Comparison of ENCODE assay signal across 21 cellular contexts in the genomic region with DNA sequence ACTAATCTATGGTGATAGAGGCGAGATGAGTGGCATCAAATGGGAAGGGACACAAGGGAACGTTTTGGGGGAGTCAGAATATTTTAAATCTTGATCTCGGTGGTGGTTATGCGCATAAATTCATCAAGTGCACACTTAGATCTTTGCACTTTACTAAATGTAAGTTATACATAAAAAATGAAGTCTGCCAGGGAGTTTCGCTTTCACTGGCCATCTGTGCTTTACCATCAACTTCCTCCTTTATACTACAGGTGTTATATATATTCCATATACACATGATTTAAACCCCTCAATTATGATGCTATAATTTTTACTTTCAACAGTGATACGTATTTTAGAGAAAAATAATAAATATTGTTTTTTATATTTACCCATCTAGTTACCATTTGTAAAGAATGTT.
DNase-seq lines count a peak whose midpoint lies in the region; ATAC-seq and TF ChIP-seq lines count a peak whose summit lies in the region.
"Had no signal": no experiment of that assay in that cellular context is flagged by ENCODE, and none has a peak within 500 bp of the region (broad histone marks: within the 10 kb centered on the region; RNA-seq: fewer than 3 reads in every experiment).

No MANE protein-coding gene starts in this region.

- CTCF ChIA-PET in WTC11 (lab: Charles Lee) = no interaction called here
- CTCF ChIA-PET in activated CD4-positive, alpha-beta memory T cell treated with anti-CD3 and anti-CD28 coated beads, Interleukin-2, amount 10 ng/mL, durations not matched to agents 7 days and 5 days (lab: Charles Lee) = interaction anchor here (1.6 kb wide), 1 partner anchor 32 kb away, joined by 4 read pairs; no protein-coding TSS in a partner anchor

- H3K4me2 ChIP-seq in DOHH2 (ENCODE audit: low read length) (peak overlapping the region; percentile 86), SU-DHL-6 (ENCODE audit: low read depth, low read length, poor library complexity, severe bottlenecking) (peak overlapping the region; percentile 97)
- H3K4me2 ChIP-seq: SK-N-SH had no signal

- H4K20me1 ChIP-seq in DOHH2 (ENCODE audit: control insufficient read depth, insufficient read depth, low read depth, low read length) (no peaks in the 10 kb centered on the region), SU-DHL-6 (ENCODE audit: low read depth, low read length) (no peaks in the 10 kb centered on the region)

- POLR2A ChIA-PET in WTC11 (lab: Charles Lee) = no interaction called here
- POLR2A ChIA-PET in activated CD4-positive, alpha-beta memory T cell treated with anti-CD3 and anti-CD28 coated beads, Interleukin-2, amount 10 ng/mL, durations not matched to agents 7 days and 5 days (lab: Charles Lee) = no interaction called here

- TF ChIP-seq CTCF in DOHH2 (IDR thresholded peaks at IDR 0.05; ENCODE audit: low read depth, low read length, poor library complexity, severe bottlenecking) = no peak
- no peak for TF ChIP-seq CTCF in SU-DHL-6 (IDR thresholded peaks at IDR 0.05; ENCODE audit: insufficient read depth, low read length, poor library complexity, severe bottlenecking)
- TF ChIP-seq CTCF in WTC11 (IDR thresholded peaks at IDR 0.05) = no peak

- H3K27ac Mint-ChIP-seq in WTC11 = no peak overlapping the region
- H3K27ac Mint-ChIP-seq in activated CD4-positive, alpha-beta memory T cell treated with anti-CD3 and anti-CD28 coated beads, Interleukin-2, amount 10 ng/mL, durations not matched to agents 7 days and 5 days = no peak overlapping the region
- H3K27ac Mint-ChIP-seq: activated T-helper 2 cell treated with anti-CD3 and anti-CD28 coated beads, Interferon-gamma antibody, Interleukin-2, Interleukin-4, amounts not matched to agents 10 μg/mL and 5 μg/mL and 100 μg/mL, durations not matched to agents 14 hours and 24 hours and 36 hours; CD4-positive, alpha-beta memory T cell; H9; stimulated activated naive CD8-positive, alpha-beta T cell treated with anti-CD3 and anti-CD28 coated beads, Interleukin-15, amount 100 ng/mL, for 72 hours had no signal

- H3K4me3 ChIP-seq in DOHH2 (ENCODE audit: low read length) (peak overlapping the region; percentile 79), SU-DHL-6 (ENCODE audit: insufficient read depth, low read length, poor library complexity, severe bottlenecking) (peak overlapping the region; percentile 43)
- H3K4me3 ChIP-seq: uterus had no signal

- no peaks in the 10 kb centered on the region for H3K9me3 Mint-ChIP-seq in WTC11
- no peaks in the 10 kb centered on the region for H3K9me3 Mint-ChIP-seq in activated CD4-positive, alpha-beta memory T cell treated with anti-CD3 and anti-CD28 coated beads, Interleukin-2, amount 10 ng/mL, durations not matched to agents 7 days and 5 days
- H3K9me3 Mint-ChIP-seq: activated T-helper 2 cell treated with anti-CD3 and anti-CD28 coated beads, Interferon-gamma antibody, Interleukin-2, Interleukin-4, amounts not matched to agents 10 μg/mL and 5 μg/mL and 100 μg/mL, durations not matched to agents 14 hours and 24 hours and 36 hours; CD4-positive, alpha-beta memory T cell; central memory CD8-positive, alpha-beta T cell; H9; stimulated activated naive CD8-positive, alpha-beta T cell treated with anti-CD3 and anti-CD28 coated beads, Interleukin-15, amount 100 ng/mL, for 72 hours had no signal

- peaks cover 97% of the 10 kb centered on the region for H3K4me1 ChIP-seq in DOHH2 (ENCODE audit: control insufficient read depth, low read length)
- H3K4me1 ChIP-seq: uterus had no signal

- H3K9me3 ChIP-seq in DOHH2 (ENCODE audit: control insufficient read depth, insufficient read depth, low read length) = no peaks in the 10 kb centered on the region
- H3K9me3 ChIP-seq in SU-DHL-6 (ENCODE audit: insufficient read depth, low read length) = no peaks in the 10 kb centered on the region
- H3K9me3 ChIP-seq: SK-N-SH, uterus had no signal

- peaks cover 5% of the 10 kb centered on the region; the same call in 1 of the 2 replicates for H3K36me3 ChIP-seq in DOHH2 (ENCODE audit: control insufficient read depth, low read length)
- no peaks in the 10 kb centered on the region for H3K36me3 ChIP-seq in SU-DHL-6 (ENCODE audit: low read length)
- H3K36me3 ChIP-seq: uterus had no signal

- no peaks in the 10 kb centered on the region for H3K27me3 Mint-ChIP-seq in WTC11 (ENCODE audit: low read depth)
- H3K27me3 Mint-ChIP-seq in activated CD4-positive, alpha-beta memory T cell treated with anti-CD3 and anti-CD28 coated beads, Interleukin-2, amount 10 ng/mL, durations not matched to agents 7 days and 5 days = peaks cover 2% of the 10 kb centered on the region
- H3K27me3 Mint-ChIP-seq: central memory CD8-positive, alpha-beta T cell had no signal

- ATAC-seq in GM18909 (IDR thresholded peaks at IDR 0.05; ENCODE audit: poor library complexity, unreplicated experiment) (peak; percentile 48), HG03354 (IDR thresholded peaks at IDR 0.05; ENCODE audit: poor library complexity, severe bottlenecking, unreplicated experiment) (peak; percentile 64), WTC11 (no peak), HG03196 (IDR thresholded peaks at IDR 0.05; ENCODE audit: unreplicated experiment) (no peak)
- ATAC-seq: left lobe of liver; Panc1; stimulated activated naive CD8-positive, alpha-beta T cell treated with anti-CD3 and anti-CD28 coated beads, Interleukin-15, amount 100 ng/mL, for 72 hours had no signal

- H3K27ac ChIP-seq in DOHH2 (ENCODE audit: low read depth, low read length) = peak overlapping the region; percentile 95
- peak overlapping the region; percentile 94 for H3K27ac ChIP-seq in SU-DHL-6 (ENCODE audit: low read depth, low read length)
- H3K27ac ChIP-seq: HL-60, uterus had no signal

- H3F3A ChIP-seq in DOHH2 (ENCODE audit: control insufficient read depth, insufficient read depth) (peaks cover 46% of the 10 kb centered on the region), SU-DHL-6 (ENCODE audit: insufficient read depth) (peaks cover 57% of the 10 kb centered on the region)

- H3K79me2 ChIP-seq in DOHH2 (ENCODE audit: control insufficient read depth, low read length) = peaks cover 67% of the 10 kb centered on the region
- H3K79me2 ChIP-seq in SU-DHL-6 (ENCODE audit: insufficient read depth, low read length) = no peaks in the 10 kb centered on the region; the same call in 1 of the 2 replicates

- H3K9me2 ChIP-seq in DOHH2 (replicated peaks; ENCODE audit: control insufficient read depth, low read length) = no peaks in the 10 kb centered on the region
- no peaks in the 10 kb centered on the region for H3K9me2 ChIP-seq in SU-DHL-6 (replicated peaks; ENCODE audit: insufficient read depth, low read length)
- H3K9me2 ChIP-seq: SK-N-SH had no signal

- no peak overlapping the region for H3K4me3 Mint-ChIP-seq in WTC11
- no peak overlapping the region for H3K4me3 Mint-ChIP-seq in activated CD4-positive, alpha-beta memory T cell treated with anti-CD3 and anti-CD28 coated beads, Interleukin-2, amount 10 ng/mL, durations not matched to agents 7 days and 5 days
- H3K4me3 Mint-ChIP-seq: CD4-positive, alpha-beta memory T cell; central memory CD8-positive, alpha-beta T cell; H9; stimulated activated naive CD8-positive, alpha-beta T cell treated with anti-CD3 and anti-CD28 coated beads, Interleukin-15, amount 100 ng/mL, for 72 hours had no signal

- DNase-seq in HuH-7.5 (ENCODE audit: low spot score) = no peak
- DNase-seq in WTC11 (ENCODE audit: low spot score) = no peak
- DNase-seq in activated CD4-positive, alpha-beta memory T cell treated with anti-CD3 and anti-CD28 coated beads, Interleukin-2, amount 10 ng/mL, durations not matched to agents 7 days and 5 days = no peak
- DNase-seq: amniotic stem cell; CD4-positive, alpha-beta memory T cell; H9; NCI-H146; NCI-H524; SK-N-SH; stimulated activated naive CD8-positive, alpha-beta T cell treated with anti-CD3 and anti-CD28 coated beads, Interleukin-15, amount 100 ng/mL, for 72 hours; uterus had no signal

- H3K4me1 Mint-ChIP-seq in WTC11 = peaks cover 31% of the 10 kb centered on the region
- H3K4me1 Mint-ChIP-seq in activated CD4-positive, alpha-beta memory T cell treated with anti-CD3 and anti-CD28 coated beads, Interleukin-2, amount 10 ng/mL, durations not matched to agents 7 days and 5 days = peaks cover 10% of the 10 kb centered on the region
- H3K4me1 Mint-ChIP-seq: central memory CD8-positive, alpha-beta T cell; stimulated activated naive CD8-positive, alpha-beta T cell treated with anti-CD3 and anti-CD28 coated beads, Interleukin-15, amount 100 ng/mL, for 72 hours had no signal

- H3K27me3 ChIP-seq in DOHH2 (ENCODE audit: control insufficient read depth, low read length) (no peaks in the 10 kb centered on the region), SU-DHL-6 (ENCODE audit: low read length) (no peaks in the 10 kb centered on the region)
- H3K27me3 ChIP-seq: uterus had no signal

- peak overlapping the region; percentile 58 for H3K9ac ChIP-seq in SU-DHL-6 (ENCODE audit: low read length)
- H3K9ac ChIP-seq: SK-N-SH had no signal

- H3K36me3 Mint-ChIP-seq in WTC11 = no peaks in the 10 kb centered on the region
- no peaks in the 10 kb centered on the region for H3K36me3 Mint-ChIP-seq in activated CD4-positive, alpha-beta memory T cell treated with anti-CD3 and anti-CD28 coated beads, Interleukin-2, amount 10 ng/mL, durations not matched to agents 7 days and 5 days (ENCODE audit: low read depth)
- H3K36me3 Mint-ChIP-seq: CD4-positive, alpha-beta memory T cell had no signal

- peak overlapping the region; percentile 79 for H2AFZ ChIP-seq in SU-DHL-6 (ENCODE audit: low read depth, low read length, severe bottlenecking)

TF ChIP-seq in WTC11, 78 proteins besides CTCF, POLR2A, EP300 and RAD21 (continues in another document):
- TF ChIP-seq KAT7 (CRISPR knock-in tag; IDR thresholded peaks at IDR 0.05; ENCODE audit: borderline replicate concordance) (no peak), FOXK1 (CRISPR knock-in tag; IDR thresholded peaks at IDR 0.05) (no peak), PRRX2 (CRISPR knock-in tag; IDR thresholded peaks at IDR 0.05) (no peak), OVOL2 (CRISPR knock-in tag; IDR thresholded peaks at IDR 0.05; ENCODE audit: borderline replicate concordance) (no peak), RELA (CRISPR knock-in tag; IDR thresholded peaks at IDR 0.05; ENCODE audit: borderline replicate concordance) (no peak), E2F4 (CRISPR knock-in tag; IDR thresholded peaks at IDR 0.05; ENCODE audit: borderline replicate concordance, low read depth) (no peak), NFYB (CRISPR knock-in tag; conservative IDR thresholded peaks at IDR 0.05; ENCODE audit: low read depth) (no peak), SMAD4 (CRISPR knock-in tag; IDR thresholded peaks at IDR 0.05) (no peak), HMGA2 (CRISPR knock-in tag; IDR thresholded peaks at IDR 0.05) (no peak), ESRRA (CRISPR knock-in tag; IDR thresholded peaks at IDR 0.05; ENCODE audit: borderline replicate concordance) (no peak)

Comparison
In these comparisons a context has a peak if more than half of its experiments do, and no peak if none do; other contexts are left out.
1. ATAC-seq: peak in GM18909 (single experiment) and HG03354 (single experiment); none in WTC11 (single experiment) and HG03196 (single experiment).